In genomic region chr7:23598321-23598720, GRCh38 we compare ENCODE assay signal across 8 cellular contexts. TPM values are rescaled to one million over a fixed set of nuclear protein-coding genes. Genes with fewer than 3 reads are reported as not detected.
DNase-seq lines count a peak whose midpoint lies in the region; ATAC-seq and TF ChIP-seq lines count a peak whose summit lies in the region.

No MANE protein-coding gene starts in this region.

- H3K9me3 ChIP-seq in CD4-positive, alpha-beta T cell (ENCODE audit: control insufficient read depth, low read length) = no peaks in the 10 kb centered on the region

- H3K9me3 Mint-ChIP-seq in CD4-positive, alpha-beta T cell = no peaks in the 10 kb centered on the region
- H3K9me3 Mint-ChIP-seq in natural killer cell = no peaks in the 10 kb centered on the region

- DNase-seq in CD4-positive, alpha-beta T cell = no peak
- DNase-seq in LoVo (ENCODE audit: low spot score) = peak; percentile 53
- DNase-seq in choroid plexus epithelial cell (ENCODE audit: low read depth) = no peak
- DNase-seq in natural killer cell = no peak
- no peak for DNase-seq in retina

- peak overlapping the region; percentile 80 for H3K27ac Mint-ChIP-seq in CD4-positive, alpha-beta T cell
- peak overlapping the region; percentile 81 to 88 for H3K27ac Mint-ChIP-seq in natural killer cell

- H3K27me3 ChIP-seq in CD4-positive, alpha-beta T cell (ENCODE audit: control insufficient read depth, insufficient read depth, low read length) = no peaks in the 10 kb centered on the region

- H3K4me3 Mint-ChIP-seq in CD4-positive, alpha-beta T cell = peak overlapping the region; percentile 95
- H3K4me3 Mint-ChIP-seq in natural killer cell = peak overlapping the region; percentile 97

- POLR2A ChIA-PET in CD4-positive, alpha-beta T cell (lab: Charles Lee) = interaction anchor here (1.1 to 1.6 kb wide), 4 partner anchors 68 to 492 kb away, joined by 3 to 5 read pairs (median 4); partner anchors contain the start of genes FAM221A and KLHL7

- H3K4me3 ChIP-seq in choroid plexus epithelial cell (ENCODE audit: low read depth, low read length) = peak overlapping the region; percentile 80

- H3K27me3 Mint-ChIP-seq in CD4-positive, alpha-beta T cell = no peaks in the 10 kb centered on the region
- peaks cover 13 to 19% of the 10 kb centered on the region in 2 donors for H3K27me3 Mint-ChIP-seq in natural killer cell (ENCODE audit: low read depth in 2 of 2)

- TF ChIP-seq CTCF in CD4-positive, alpha-beta T cell (IDR thresholded peaks at IDR 0.05) = no peak
- TF ChIP-seq CTCF in choroid plexus epithelial cell (conservative IDR thresholded peaks at IDR 0.05; ENCODE audit: low read depth, low read length) = no peak
- no peak for TF ChIP-seq CTCF in natural killer cell (IDR thresholded peaks at IDR 0.05)

- intact Hi-C loops in CD4-positive, alpha-beta T cell (cut with DNase I, micrococcal nuclease) = loop anchor here in 1 of 2 experiments (2.0 to 10.0 kb wide), 7 partner anchors 66 to 1584 kb away; partner anchors contain the start of genes FAM221A, HYCC1, KLHL7 and MALSU1
- intact Hi-C loops in natural killer cell (cut with micrococcal nuclease) = no loop called here

- peaks cover 41% of the 10 kb centered on the region for H3K4me1 Mint-ChIP-seq in CD4-positive, alpha-beta T cell (ENCODE audit: low read depth)
- peaks cover 23 to 41% of the 10 kb centered on the region in 2 donors for H3K4me1 Mint-ChIP-seq in natural killer cell

- CTCF ChIA-PET in CD4-positive, alpha-beta T cell (lab: Charles Lee) = interaction anchor here (1.5 to 4.3 kb wide), 2 partner anchors 51 to 81 kb away, joined by 7 to 15 read pairs; partner anchors contain the start of gene FAM221A

- peaks cover 9% of the 10 kb centered on the region for H3K36me3 Mint-ChIP-seq in CD4-positive, alpha-beta T cell (ENCODE audit: low read depth)
- no peaks in the 10 kb centered on the region for H3K36me3 Mint-ChIP-seq in natural killer cell

- no peak overlapping the region for H3K27ac ChIP-seq in CD4-positive, alpha-beta T cell (ENCODE audit: low read depth, low read length)

- ATAC-seq in CD4-positive, alpha-beta T cell (ENCODE audit: poor library complexity) = no peak
- ATAC-seq in natural killer cell (no peak), GM18867 (IDR thresholded peaks at IDR 0.05; ENCODE audit: unreplicated experiment) (no peak), GM19035 (IDR thresholded peaks at IDR 0.05; ENCODE audit: unreplicated experiment) (no peak), HG03565 (IDR thresholded peaks at IDR 0.05; ENCODE audit: unreplicated experiment) (no peak)

RNA-seq across cellular contexts. Expression of gene CCDC126, which starts 1.1 kb away (rescaled TPM):
- total RNA-seq in CD4-positive, alpha-beta T cell = 10 to 100 TPM in 1 of 2 experiments, 1 to 10 TPM in 1; 8.3 to 10.3 TPM
- 10 to 100 TPM; 13.4 to 19.0 (median 16.9) TPM for total RNA-seq in natural killer cell
